Comparison of ENCODE assay signal across 18 cellular contexts in the genomic region with DNA sequence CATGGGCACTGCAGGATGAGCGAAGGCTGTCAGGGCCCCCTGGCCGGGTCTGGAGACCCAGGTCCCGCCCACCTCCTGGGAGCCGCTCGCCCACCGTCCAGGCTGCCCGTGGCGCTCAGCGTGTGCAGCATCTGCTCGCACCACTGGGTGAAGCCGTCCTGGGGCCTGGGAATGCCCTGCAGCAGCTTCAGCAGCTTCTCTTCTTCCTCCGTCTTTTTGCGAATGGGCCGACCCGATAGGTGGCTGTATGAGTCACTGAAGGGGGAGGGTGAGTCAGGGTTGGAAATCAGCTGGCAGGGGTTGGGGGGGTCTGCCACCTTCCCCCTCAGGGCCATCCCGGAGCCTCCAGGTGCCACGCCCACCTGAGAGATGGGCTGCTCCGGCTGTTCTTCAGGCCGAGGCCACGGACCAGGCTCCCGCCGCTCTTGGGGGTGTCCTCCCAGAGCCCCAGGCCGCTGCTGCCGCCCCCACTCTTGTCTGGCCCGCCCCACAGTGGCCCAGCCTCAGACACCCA. TPM values are rescaled to one million over a fixed set of nuclear protein-coding genes. Genes with fewer than 3 reads are reported as not detected.
DNase-seq lines count a peak whose midpoint lies in the region; ATAC-seq, FAIRE-seq and TF ChIP-seq lines count a peak whose summit lies in the region.
"Had no signal": no experiment of that assay in that cellular context is flagged by ENCODE, and none has a peak within 500 bp of the region (broad histone marks: within the 10 kb centered on the region; RNA-seq: fewer than 3 reads in every experiment).

No MANE protein-coding gene starts in this region.

- no peak for ATAC-seq in GM18870 (IDR thresholded peaks at IDR 0.05; ENCODE audit: unreplicated experiment)
- no peak for ATAC-seq in GM21515 (IDR thresholded peaks at IDR 0.05; ENCODE audit: unreplicated experiment)
- no peak for ATAC-seq in Right ventricle myocardium superior (ENCODE audit: poor library complexity)
- ATAC-seq: left colon had no signal

- no peak for TF ChIP-seq CTCF in 22Rv1 (IDR thresholded peaks at IDR 0.05)

- peak; percentile 19 for DNase-seq in GM12892 (ENCODE audit: insufficient read length)
- peak; percentile 24 for DNase-seq in T1000 (lab: John Stamatoyannopoulos, UW)
- peak; percentile 6 for DNase-seq in hepatic stellate cell (ENCODE audit: low spot score)
- DNase-seq in NCI-H1417 (lab: John Stamatoyannopoulos, UW): no peak
- DNase-seq in Right ventricle myocardium superior: no peak
- DNase-seq: left colon, NCI-H1092, NCI-H446 treated with DMSO at 0.1 percent for 48 hours, RPMI8226 had no signal

- FAIRE-seq in GM12892 (lab: Jason Lieb, UNC): no peak

- peak overlapping the region; percentile 94; the same call in 1 of the 2 replicates for H3K27ac ChIP-seq in 22Rv1
- H3K27ac ChIP-seq: psoas muscle had no signal

- intact Hi-C loops in Right ventricle myocardium superior (cut with DNase I): no loop called here

- TF ChIP-seq POLR2A in GM12892 (IDR thresholded peaks at IDR 0.05; ENCODE audit: low read depth, low read length): no peak

RNA-seq across cellular contexts. Expression of a gene that starts 8.7 kb away (rescaled TPM):
- polyA plus RNA-seq in GM12892 (2012; ENCODE audit: missing spikeins): 102 TPM
- 101 TPM for total RNA-seq in Right ventricle myocardium superior

RNA-seq across cellular contexts. Expression of a gene that starts 11.8 kb away (rescaled TPM):
- polyA plus RNA-seq in GM12892 (2012; ENCODE audit: missing spikeins): 11.9 TPM
- 23.5 TPM for total RNA-seq in Right ventricle myocardium superior

RNA-seq across cellular contexts. Expression of a gene that starts 23.6 kb away (rescaled TPM):
- 32.7 TPM for polyA plus RNA-seq in GM12892 (2012; ENCODE audit: missing spikeins)
- 27.1 TPM for total RNA-seq in Right ventricle myocardium superior

RNA-seq across cellular contexts. Expression of a gene that starts 26.0 kb away (rescaled TPM):
- polyA plus RNA-seq in GM12892 (2012; ENCODE audit: missing spikeins): not detected
- total RNA-seq in Right ventricle myocardium superior: not detected
- total RNA-seq: activated CD8-positive, alpha-beta memory T cell treated with anti-CD3 and anti-CD28 coated beads for 36 hours; chondrocyte; epithelial cell of proximal tubule; psoas muscle; T-helper 2 cell treated with Interferon-gamma antibody and Interleukin-4, amounts not matched to agents 100 ng/mL and 5 ng/mL, for 36 hours had no signal

RNA-seq across cellular contexts. Expression of a gene that starts 38.0 kb away (rescaled TPM):
- not detected for polyA plus RNA-seq in GM12892 (2012; ENCODE audit: missing spikeins)
- total RNA-seq in Right ventricle myocardium superior: not detected
- total RNA-seq: chondrocyte; epithelial cell of proximal tubule; left colon; mucosa of gallbladder; psoas muscle; T-helper 2 cell treated with Interferon-gamma antibody and Interleukin-4, amounts not matched to agents 100 ng/mL and 5 ng/mL, for 36 hours had no signal
- polyA plus RNA-seq: psoas muscle had no signal

Comparison
In these comparisons a context has a peak if more than half of its experiments do, and no peak if none do; other contexts are left out.
1. DNase-seq: peak in GM12892 (single experiment), T1000 (single experiment) and hepatic stellate cell (single experiment); none in NCI-H1417 (0 of 3) and Right ventricle myocardium superior (single experiment).